In genomic region chr1:111467805-111468716, GRCh38 we compare ENCODE assay signal across 22 cellular contexts. TPM values are rescaled to one million over a fixed set of nuclear protein-coding genes. Genes with fewer than 3 reads are reported as not detected.
DNase-seq lines count a peak whose midpoint lies in the region; ATAC-seq and TF ChIP-seq lines count a peak whose summit lies in the region.
"Had no signal": no experiment of that assay in that cellular context is flagged by ENCODE, and none has a peak within 500 bp of the region (broad histone marks: within the 10 kb centered on the region; RNA-seq: fewer than 3 reads in every experiment).

No MANE protein-coding gene starts in this region.

- no peak for TF ChIP-seq POLR2A in esophagus squamous epithelium (IDR thresholded peaks at IDR 0.05)

- H3K27ac Mint-ChIP-seq in activated CD4-positive, alpha-beta T cell treated with anti-CD3 and anti-CD28 coated beads, Interleukin-2, amount 10 ng/mL, durations not matched to agents 7 days and 5 days, result no peak overlapping the region
- no peak overlapping the region for H3K27ac Mint-ChIP-seq in activated CD4-positive, alpha-beta T cell treated with anti-CD3 and anti-CD28 coated beads, Interleukin-2, amount 10 ng/mL, durations not matched to agents 24 days and 14 days
- no peak overlapping the region for H3K27ac Mint-ChIP-seq in endothelial cell (ENCODE audit: unreplicated experiment)
- H3K27ac Mint-ChIP-seq: activated CD8-positive, alpha-beta T cell treated with anti-CD3 and anti-CD28 coated beads for 36 hours; stimulated activated memory B cell treated with anti-CD40 and anti-IgM and Interleukin-4, amounts not matched to agents 10 μg/mL and 1 μg/mL and 100 μg/mL, for 72 hours had no signal

- no peaks in the 10 kb centered on the region for H3K27me3 Mint-ChIP-seq in activated CD4-positive, alpha-beta T cell treated with anti-CD3 and anti-CD28 coated beads, Interleukin-2, amount 10 ng/mL, durations not matched to agents 7 days and 5 days
- no peaks in the 10 kb centered on the region for H3K27me3 Mint-ChIP-seq in activated CD4-positive, alpha-beta T cell treated with anti-CD3 and anti-CD28 coated beads, Interleukin-2, amount 10 ng/mL, durations not matched to agents 24 days and 14 days
- H3K27me3 Mint-ChIP-seq in endothelial cell (ENCODE audit: unreplicated experiment), result peaks cover 1% of the 10 kb centered on the region
- H3K27me3 Mint-ChIP-seq: activated CD8-positive, alpha-beta T cell treated with anti-CD3 and anti-CD28 coated beads for 36 hours; naive B cell; stimulated activated memory B cell treated with anti-CD40 and anti-IgM and Interleukin-4, amounts not matched to agents 10 μg/mL and 1 μg/mL and 100 μg/mL, for 72 hours had no signal

- ATAC-seq in GM19328 (IDR thresholded peaks at IDR 0.05; ENCODE audit: unreplicated experiment), result no peak
- ATAC-seq: activated CD8-positive, alpha-beta T cell treated with anti-CD3 and anti-CD28 coated beads for 36 hours; stimulated activated memory B cell treated with anti-CD40 and anti-IgM and Interleukin-4, amounts not matched to agents 10 μg/mL and 1 μg/mL and 100 μg/mL, for 72 hours had no signal

- no peaks in the 10 kb centered on the region for H3K9me3 Mint-ChIP-seq in activated CD4-positive, alpha-beta T cell treated with anti-CD3 and anti-CD28 coated beads, Interleukin-2, amount 10 ng/mL, durations not matched to agents 7 days and 5 days
- H3K9me3 Mint-ChIP-seq in activated CD4-positive, alpha-beta T cell treated with anti-CD3 and anti-CD28 coated beads, Interleukin-2, amount 10 ng/mL, durations not matched to agents 24 days and 14 days, result peaks cover 3% of the 10 kb centered on the region
- H3K9me3 Mint-ChIP-seq in endothelial cell (ENCODE audit: unreplicated experiment), result no peaks in the 10 kb centered on the region
- H3K9me3 Mint-ChIP-seq: activated CD8-positive, alpha-beta T cell treated with anti-CD3 and anti-CD28 coated beads for 36 hours; naive B cell; stimulated activated memory B cell treated with anti-CD40 and anti-IgM and Interleukin-4, amounts not matched to agents 10 μg/mL and 1 μg/mL and 100 μg/mL, for 72 hours had no signal

- peaks cover 25% of the 10 kb centered on the region for H3K4me1 ChIP-seq in DOHH2 (ENCODE audit: control insufficient read depth, low read length)
- H3K4me1 ChIP-seq in hepatocyte (ENCODE audit: insufficient read depth), result peaks cover 6% of the 10 kb centered on the region
- H3K4me1 ChIP-seq in esophagus squamous epithelium, result peaks cover 0 to 18% (median 0%) of the 10 kb centered on the region in 3 donors
- H3K4me1 ChIP-seq: suprapubic skin had no signal

- H3K9me2 ChIP-seq in DOHH2 (replicated peaks; ENCODE audit: control insufficient read depth, low read length), result no peaks in the 10 kb centered on the region
- H3K9me2 ChIP-seq in hepatocyte (replicated peaks; ENCODE audit: insufficient read depth), result no peaks in the 10 kb centered on the region

- H3K27ac ChIP-seq in DOHH2 (ENCODE audit: low read depth, low read length) (no peak overlapping the region), hepatocyte (peak overlapping the region; percentile 11), esophagus squamous epithelium (no peak overlapping the region)
- H3K27ac ChIP-seq: PC-9, suprapubic skin had no signal

- H3K36me3 ChIP-seq in DOHH2 (ENCODE audit: control insufficient read depth, low read length), result peaks cover 17% of the 10 kb centered on the region
- no peaks in the 10 kb centered on the region for H3K36me3 ChIP-seq in hepatocyte (replicated peaks; ENCODE audit: insufficient read depth, low read depth)
- H3K36me3 ChIP-seq in esophagus squamous epithelium, result peaks cover 0 to 75% (median 0%) of the 10 kb centered on the region in 3 donors

- peaks cover 26% of the 10 kb centered on the region for H3K36me3 Mint-ChIP-seq in activated CD4-positive, alpha-beta T cell treated with anti-CD3 and anti-CD28 coated beads, Interleukin-2, amount 10 ng/mL, durations not matched to agents 7 days and 5 days (ENCODE audit: low read depth)
- peaks cover 24% of the 10 kb centered on the region for H3K36me3 Mint-ChIP-seq in activated CD4-positive, alpha-beta T cell treated with anti-CD3 and anti-CD28 coated beads, Interleukin-2, amount 10 ng/mL, durations not matched to agents 24 days and 14 days (ENCODE audit: low read depth)
- no peaks in the 10 kb centered on the region for H3K36me3 Mint-ChIP-seq in endothelial cell (ENCODE audit: low read depth, unreplicated experiment)

- TF ChIP-seq CTCF in DOHH2 (IDR thresholded peaks at IDR 0.05; ENCODE audit: low read depth, low read length, poor library complexity, severe bottlenecking) (peak; percentile 25), hepatocyte (IDR thresholded peaks at IDR 0.05; ENCODE audit: poor library complexity) (no peak), esophagus squamous epithelium (IDR thresholded peaks at IDR 0.05) (no peak), endothelial cell (IDR thresholded peaks at IDR 0.05; ENCODE audit: unreplicated experiment) (no peak)

- POLR2A ChIA-PET in activated CD4-positive, alpha-beta T cell treated with anti-CD3 and anti-CD28 coated beads, Interleukin-2, amount 10 ng/mL, durations not matched to agents 7 days and 5 days (lab: Charles Lee), result no interaction called here

- H3K79me2 ChIP-seq in DOHH2 (ENCODE audit: control insufficient read depth, low read length), result no peaks in the 10 kb centered on the region
- no peaks in the 10 kb centered on the region for H3K79me2 ChIP-seq in hepatocyte

- H4K20me1 ChIP-seq in DOHH2 (ENCODE audit: control insufficient read depth, insufficient read depth, low read depth, low read length) (no peaks in the 10 kb centered on the region), hepatocyte (ENCODE audit: insufficient read depth, poor library complexity, severe bottlenecking) (no peaks in the 10 kb centered on the region)

- H3K4me2 ChIP-seq in DOHH2 (ENCODE audit: low read length) (no peak overlapping the region), hepatocyte (no peak overlapping the region)
- H3K4me2 ChIP-seq: PC-9 had no signal

- intact Hi-C loops in activated CD4-positive, alpha-beta T cell treated with anti-CD3 and anti-CD28 coated beads, Interleukin-2, amount 10 ng/mL, durations not matched to agents 24 days and 14 days (cut with micrococcal nuclease), result no loop called here
- intact Hi-C loops in esophagus squamous epithelium (cut with DNase I), result no loop called here

- H3K4me3 Mint-ChIP-seq in activated CD4-positive, alpha-beta T cell treated with anti-CD3 and anti-CD28 coated beads, Interleukin-2, amount 10 ng/mL, durations not matched to agents 7 days and 5 days, result no peak overlapping the region
- no peak overlapping the region for H3K4me3 Mint-ChIP-seq in activated CD4-positive, alpha-beta T cell treated with anti-CD3 and anti-CD28 coated beads, Interleukin-2, amount 10 ng/mL, durations not matched to agents 24 days and 14 days
- H3K4me3 Mint-ChIP-seq in endothelial cell (ENCODE audit: unreplicated experiment), result no peak overlapping the region
- H3K4me3 Mint-ChIP-seq: activated CD8-positive, alpha-beta T cell treated with anti-CD3 and anti-CD28 coated beads for 36 hours; naive B cell; stimulated activated memory B cell treated with anti-CD40 and anti-IgM and Interleukin-4, amounts not matched to agents 10 μg/mL and 1 μg/mL and 100 μg/mL, for 72 hours had no signal

- CTCF ChIA-PET in activated CD4-positive, alpha-beta T cell treated with anti-CD3 and anti-CD28 coated beads, Interleukin-2, amount 10 ng/mL, durations not matched to agents 7 days and 5 days (lab: Charles Lee), result interaction anchor here (1.0 to 1.8 kb wide), 3 partner anchors 8 to 20 kb away, joined by 4 to 6 read pairs (median 5); partner anchors contain the start of gene WDR77

- peaks cover 11% of the 10 kb centered on the region for H3F3A ChIP-seq in DOHH2 (ENCODE audit: control insufficient read depth, insufficient read depth)

- H3K27me3 ChIP-seq in DOHH2 (ENCODE audit: control insufficient read depth, low read length) (no peaks in the 10 kb centered on the region), hepatocyte (no peaks in the 10 kb centered on the region), esophagus squamous epithelium (no peaks in the 10 kb centered on the region)
- H3K27me3 ChIP-seq: suprapubic skin had no signal

- 96% methylated on average over 2 of the region's 2 CpGs for WGBS in hepatocyte (ENCODE audit: low lambda C conversion rate, missing lambda C conversion rate)
- WGBS in esophagus squamous epithelium, 2 donors, result 93 to 95% methylated on average over 2 of the region's 2 CpGs

- DNase-seq in activated CD4-positive, alpha-beta T cell treated with anti-CD3 and anti-CD28 coated beads, Interleukin-2, amount 10 ng/mL, durations not matched to agents 7 days and 5 days, result peak; percentile 4
- no peak for DNase-seq in activated CD4-positive, alpha-beta T cell treated with anti-CD3 and anti-CD28 coated beads, Interleukin-2, amount 10 ng/mL, durations not matched to agents 24 days and 14 days
- DNase-seq in SK-MEL-5 (ENCODE audit: low read depth, low spot score), result peak; percentile 21
- DNase-seq in hepatocyte (ENCODE audit: low spot score), result no peak
- no peak for DNase-seq in esophagus squamous epithelium (lab: John Stamatoyannopoulos, UW)
- no peak for DNase-seq in endothelial cell (ENCODE audit: low spot score)
- DNase-seq: activated CD8-positive, alpha-beta T cell treated with anti-CD3 and anti-CD28 coated beads for 36 hours; activated gamma-delta T cell treated with Interleukin-2 at 50 U/mL for 16 hours; amniotic stem cell; naive B cell; NCI-H1417 treated with DMSO at 0.1 percent for 48 hours; NCI-H2081 treated with DMSO at 0.1 percent for 48 hours; NCI-H446; occipital lobe had no signal

- no peak overlapping the region for H2AFZ ChIP-seq in hepatocyte
- H2AFZ ChIP-seq: PC-9 had no signal

- H3K4me3 ChIP-seq in DOHH2 (ENCODE audit: low read length) (no peak overlapping the region), hepatocyte (no peak overlapping the region), esophagus squamous epithelium (no peak overlapping the region)
- H3K4me3 ChIP-seq: PC-9, suprapubic skin had no signal

- H3K4me1 Mint-ChIP-seq in activated CD4-positive, alpha-beta T cell treated with anti-CD3 and anti-CD28 coated beads, Interleukin-2, amount 10 ng/mL, durations not matched to agents 7 days and 5 days, result peaks cover 20% of the 10 kb centered on the region
- H3K4me1 Mint-ChIP-seq in activated CD4-positive, alpha-beta T cell treated with anti-CD3 and anti-CD28 coated beads, Interleukin-2, amount 10 ng/mL, durations not matched to agents 24 days and 14 days, result peaks cover 13% of the 10 kb centered on the region
- H3K4me1 Mint-ChIP-seq in endothelial cell (ENCODE audit: unreplicated experiment), result no peaks in the 10 kb centered on the region

- H3K9me3 ChIP-seq in DOHH2 (ENCODE audit: control insufficient read depth, insufficient read depth, low read length) (no peaks in the 10 kb centered on the region), hepatocyte (ENCODE audit: low read depth) (no peaks in the 10 kb centered on the region), esophagus squamous epithelium (no peaks in the 10 kb centered on the region)
- H3K9me3 ChIP-seq: suprapubic skin had no signal

- in situ Hi-C loops in SK-MEL-5 (cut with HindIII; ENCODE audit: low pct_unique_long_range_greater_than_20kb, low sequenced_read_pairs), result no loop called here

RNA-seq across cellular contexts. Expression of gene C1orf162, which starts 5.7 kb away (rescaled TPM):
- total RNA-seq in activated CD4-positive, alpha-beta T cell treated with anti-CD3 and anti-CD28 coated beads, Interleukin-2, amount 10 ng/mL, durations not matched to agents 7 days and 5 days, result 10 to 100 TPM; 34.5 to 49.8 TPM
- 2.1 and 2.7 TPM in 2 replicates for total RNA-seq in activated CD4-positive, alpha-beta T cell treated with anti-CD3 and anti-CD28 coated beads, Interleukin-2, amount 10 ng/mL, durations not matched to agents 24 days and 14 days
- 0.08 TPM in 1 of 2 replicates, not detected in the other for total RNA-seq in SK-MEL-5 (2014; rRNA removed; shearing (Covaris generic))
- polyA plus RNA-seq in SK-MEL-5 (2015; cell fraction: cytosol; rRNA removed), result 0.08 and 0.18 TPM in 2 replicates
- polyA plus RNA-seq in SK-MEL-5 (2015; cell fraction: nucleus; rRNA removed), result 3.3 and 5.8 TPM in 2 replicates
- total RNA-seq in hepatocyte (0.72 and 0.90 TPM in 2 replicates), esophagus squamous epithelium (10 to 100 TPM in 2 of 4 donors, 1 to 10 TPM in 2; 1.8 to 15.8 (median 8.6) TPM), endothelial cell (ENCODE audit: unreplicated experiment) (0.95 TPM)
- 0.50 and 0.69 TPM in 2 replicates for polyA plus RNA-seq in hepatocyte
- total RNA-seq: A172 had no signal

RNA-seq across cellular contexts. Expression of gene ATP5PB, which starts 18.8 kb away (rescaled TPM):
- total RNA-seq in activated CD4-positive, alpha-beta T cell treated with anti-CD3 and anti-CD28 coated beads, Interleukin-2, amount 10 ng/mL, durations not matched to agents 7 days and 5 days, result 100 to 1,000 TPM; 321 to 348 TPM
- total RNA-seq in activated CD4-positive, alpha-beta T cell treated with anti-CD3 and anti-CD28 coated beads, Interleukin-2, amount 10 ng/mL, durations not matched to agents 24 days and 14 days, result 308 and 325 TPM in 2 replicates
- total RNA-seq in SK-MEL-5 (2014; rRNA removed; shearing (Covaris generic)), result 683 and 745 TPM in 2 replicates
- polyA plus RNA-seq in SK-MEL-5 (2015; cell fraction: cytosol; rRNA removed), result 342 and 365 TPM in 2 replicates
- 62.0 and 97.5 TPM in 2 replicates for polyA plus RNA-seq in SK-MEL-5 (2015; cell fraction: nucleus; rRNA removed)
- total RNA-seq in hepatocyte (291 and 320 TPM in 2 replicates), esophagus squamous epithelium (100 to 1,000 TPM; 201 to 318 (median 243) TPM), endothelial cell (ENCODE audit: unreplicated experiment) (211 TPM)
- 289 and 309 TPM in 2 replicates for polyA plus RNA-seq in hepatocyte

RNA-seq across cellular contexts. Expression of gene WDR77, which starts 19.0 kb away (rescaled TPM):
- 10 to 100 TPM; 46.1 to 48.6 TPM for total RNA-seq in activated CD4-positive, alpha-beta T cell treated with anti-CD3 and anti-CD28 coated beads, Interleukin-2, amount 10 ng/mL, durations not matched to agents 7 days and 5 days
- total RNA-seq in activated CD4-positive, alpha-beta T cell treated with anti-CD3 and anti-CD28 coated beads, Interleukin-2, amount 10 ng/mL, durations not matched to agents 24 days and 14 days, result 60.9 and 65.0 TPM in 2 replicates
- total RNA-seq in SK-MEL-5 (2014; rRNA removed; shearing (Covaris generic)), result 54.1 and 57.1 TPM in 2 replicates
- polyA plus RNA-seq in SK-MEL-5 (2015; cell fraction: cytosol; rRNA removed), result 53.8 and 69.0 TPM in 2 replicates
- polyA plus RNA-seq in SK-MEL-5 (2015; cell fraction: nucleus; rRNA removed), result 87.5 and 109 TPM in 2 replicates
- total RNA-seq in hepatocyte (37.3 and 44.5 TPM in 2 replicates), esophagus squamous epithelium (10 to 100 TPM; 28.7 to 44.3 (median 38.7) TPM), endothelial cell (ENCODE audit: unreplicated experiment) (46.2 TPM)
- 49.2 and 55.3 TPM in 2 replicates for polyA plus RNA-seq in hepatocyte

RNA-seq across cellular contexts. Expression of gene ADORA3, which starts 35.4 kb away (rescaled TPM):
- under 1 TPM; 0.15 TPM for total RNA-seq in activated CD4-positive, alpha-beta T cell treated with anti-CD3 and anti-CD28 coated beads, Interleukin-2, amount 10 ng/mL, durations not matched to agents 7 days and 5 days
- total RNA-seq in activated CD4-positive, alpha-beta T cell treated with anti-CD3 and anti-CD28 coated beads, Interleukin-2, amount 10 ng/mL, durations not matched to agents 24 days and 14 days, result not detected in 2 replicates
- not detected in 2 replicates for total RNA-seq in SK-MEL-5 (2014; rRNA removed; shearing (Covaris generic))
- polyA plus RNA-seq in SK-MEL-5 (2015; cell fraction: cytosol; rRNA removed), result not detected in 2 replicates
- polyA plus RNA-seq in SK-MEL-5 (2015; cell fraction: nucleus; rRNA removed), result not detected in 2 replicates
- total RNA-seq in hepatocyte (0.33 and 2.0 TPM in 2 replicates), esophagus squamous epithelium (1 to 10 TPM in 2 of 4 donors, under 1 TPM in 2; 0.27 to 6.9 (median 3.1) TPM), endothelial cell (ENCODE audit: unreplicated experiment) (0.13 TPM)
- polyA plus RNA-seq in hepatocyte, result 0.41 and 0.61 TPM in 2 replicates
- total RNA-seq: A172; activated CD8-positive, alpha-beta T cell treated with anti-CD3 and anti-CD28 coated beads for 36 hours; MCF 10A; PC-9; renal cortical epithelial cell had no signal

RNA-seq across cellular contexts. Expression of gene TMIGD3, which starts 35.4 kb away (rescaled TPM):
- total RNA-seq in activated CD4-positive, alpha-beta T cell treated with anti-CD3 and anti-CD28 coated beads, Interleukin-2, amount 10 ng/mL, durations not matched to agents 7 days and 5 days, result not detected
- not detected in 2 replicates for total RNA-seq in activated CD4-positive, alpha-beta T cell treated with anti-CD3 and anti-CD28 coated beads, Interleukin-2, amount 10 ng/mL, durations not matched to agents 24 days and 14 days
- total RNA-seq in SK-MEL-5 (2014; rRNA removed; shearing (Covaris generic)), result 0.21 TPM in 1 of 2 replicates, not detected in the other
- not detected in 2 replicates for polyA plus RNA-seq in SK-MEL-5 (2015; cell fraction: cytosol; rRNA removed)
- not detected in 2 replicates for polyA plus RNA-seq in SK-MEL-5 (2015; cell fraction: nucleus; rRNA removed)
- 2.6 and 6.5 TPM in 2 replicates for total RNA-seq in hepatocyte
- 5.2 TPM in 2 replicates for polyA plus RNA-seq in hepatocyte
- total RNA-seq in esophagus squamous epithelium, result 1 to 10 TPM in 2 of 4 donors, not detected in 2; 2.9 to 3.2 TPM
- 1.1 TPM for total RNA-seq in endothelial cell (ENCODE audit: unreplicated experiment)
- total RNA-seq: A172; activated CD8-positive, alpha-beta T cell treated with anti-CD3 and anti-CD28 coated beads for 36 hours; MCF 10A; PC-9; renal cortical epithelial cell had no signal

Comparison
In these comparisons a context has a peak if more than half of its experiments do, and no peak if none do; other contexts are left out.
1. DNase-seq: peak in activated CD4-positive, alpha-beta T cell treated with anti-CD3 and anti-CD28 coated beads, Interleukin-2, amount 10 ng/mL, durations not matched to agents 7 days and 5 days (single experiment) and SK-MEL-5 (single experiment); none in activated CD4-positive, alpha-beta T cell treated with anti-CD3 and anti-CD28 coated beads, Interleukin-2, amount 10 ng/mL, durations not matched to agents 24 days and 14 days (single experiment), hepatocyte (single experiment), esophagus squamous epithelium (single experiment) and endothelial cell (single experiment).